1 cellular context compared by ENCODE assay signal in the genomic region with DNA sequence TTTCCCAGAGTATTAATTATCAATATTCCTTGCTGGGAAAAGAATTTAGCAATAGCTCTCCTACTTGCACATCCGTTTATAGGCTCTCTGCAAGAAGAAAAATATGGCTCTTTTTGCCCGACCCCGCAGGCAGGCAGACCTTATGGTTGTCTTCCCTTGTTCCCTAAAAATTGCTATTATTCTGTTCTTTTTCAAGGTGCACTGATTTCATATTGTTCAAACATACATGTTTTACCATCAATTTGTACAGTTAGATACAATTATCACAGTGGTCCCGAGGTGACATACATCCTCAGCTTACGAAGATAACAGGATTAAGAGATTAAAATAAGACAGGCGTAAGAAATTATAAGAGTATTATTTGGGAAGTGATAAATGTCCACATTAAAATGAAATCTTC. TPM values are rescaled to one million over a fixed set of nuclear protein-coding genes. Genes with fewer than 3 reads are reported as not detected.
"Had no signal": no experiment of that assay in that cellular context is flagged by ENCODE, and none has a peak within 500 bp of the region (broad histone marks: within the 10 kb centered on the region; RNA-seq: fewer than 3 reads in every experiment).

No MANE protein-coding gene starts in this region.

RNA-seq across cellular contexts. Expression of gene HTR1D, which starts 6.7 kb away (rescaled TPM):
- total RNA-seq: GM12878 had no signal
